Comparison of ENCODE assay signal across 8 cellular contexts in the genomic region with DNA sequence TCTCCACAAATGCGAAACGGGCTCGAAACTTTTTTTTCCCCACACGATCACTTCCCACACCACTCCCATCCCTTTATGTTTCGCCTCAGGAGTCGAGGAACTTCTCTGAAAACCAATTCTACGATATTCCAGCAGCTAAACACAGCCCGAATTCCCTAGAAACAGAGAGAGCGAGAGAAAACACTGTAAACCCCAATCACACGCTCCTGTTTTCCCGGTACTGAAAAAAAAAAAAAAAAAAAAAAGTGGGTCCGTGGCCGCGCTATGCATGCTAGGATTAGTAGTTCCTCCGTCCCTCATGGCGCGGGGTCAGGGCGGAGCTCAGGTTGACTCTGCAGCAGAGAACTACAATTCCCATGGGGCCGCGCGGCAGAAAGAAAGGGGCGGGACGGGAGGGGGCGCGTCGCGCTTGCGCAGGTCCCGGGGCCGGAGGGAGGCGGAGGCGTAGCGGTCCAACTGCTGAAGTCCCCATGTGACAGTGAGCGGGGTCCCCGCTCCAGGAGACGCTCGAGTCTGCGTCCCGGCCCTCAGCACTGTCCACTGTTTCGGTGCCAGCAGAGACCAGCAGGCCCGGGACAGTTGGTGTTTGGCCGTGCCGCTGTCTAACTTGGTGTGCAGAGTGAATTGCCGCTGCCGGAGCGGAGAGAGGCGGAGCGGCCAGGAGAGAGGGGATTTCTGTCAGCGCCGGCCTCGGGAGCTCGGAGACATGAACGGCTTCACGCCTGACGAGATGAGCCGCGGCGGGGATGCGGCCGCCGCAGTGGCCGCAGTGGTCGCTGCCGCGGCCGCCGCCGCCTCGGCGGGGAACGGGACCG. TPM values are rescaled to one million over a fixed set of nuclear protein-coding genes. Genes with fewer than 3 reads are reported as not detected.
DNase-seq lines count a peak whose midpoint lies in the region; ATAC-seq and TF ChIP-seq lines count a peak whose summit lies in the region.

A gene with protein sequence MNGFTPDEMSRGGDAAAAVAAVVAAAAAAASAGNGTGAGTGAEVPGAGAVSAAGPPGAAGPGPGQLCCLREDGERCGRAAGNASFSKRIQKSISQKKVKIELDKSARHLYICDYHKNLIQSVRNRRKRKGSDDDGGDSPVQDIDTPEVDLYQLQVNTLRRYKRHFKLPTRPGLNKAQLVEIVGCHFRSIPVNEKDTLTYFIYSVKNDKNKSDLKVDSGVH (plus strand): TSS at position 478 of the 815 bp plus-strand sequence. CDS start 229 bp downstream, at position 707.

- no peaks in the 10 kb centered on the region for H3K9me3 Mint-ChIP-seq in CD8-positive, alpha-beta T cell

- intact Hi-C loops in CD8-positive, alpha-beta T cell (cut with DNase I, micrococcal nuclease) = loop anchor here (1.0 to 10.0 kb wide), 6 partner anchors 36 to 914 kb away; a partner anchor contains a TSS
- intact Hi-C loops in lower lobe of right lung (cut with DNase I) = no loop called here

- no peak for TF ChIP-seq CTCF in CD8-positive, alpha-beta T cell (IDR thresholded peaks at IDR 0.05)
- TF ChIP-seq CTCF in lower lobe of right lung (IDR thresholded peaks at IDR 0.05) = no peak

- no peaks in the 10 kb centered on the region for H3K36me3 ChIP-seq in CD8-positive, alpha-beta T cell (ENCODE audit: insufficient read depth, low read length)
- H3K36me3 ChIP-seq in lower lobe of right lung = no peaks in the 10 kb centered on the region

- H3K27ac Mint-ChIP-seq in CD8-positive, alpha-beta T cell = peak within 1 kb of the TSS; percentile 96

- H3K9me3 ChIP-seq in CD8-positive, alpha-beta T cell (ENCODE audit: low read length) = no peaks in the 10 kb centered on the region
- H3K9me3 ChIP-seq in lower lobe of right lung = no peaks in the 10 kb centered on the region

- H3K4me1 Mint-ChIP-seq in CD8-positive, alpha-beta T cell (ENCODE audit: low read depth) = peaks cover 34% of the 10 kb centered on the region

- DNase-seq in CD8-positive, alpha-beta T cell = peak; percentile 95 to 98 (median 97)
- DNase-seq in HS-27A (ENCODE audit: low read depth) (peak; percentile 83), NK-92 (lab: John Stamatoyannopoulos, UW; ENCODE audit: unreplicated experiment) (peak; percentile 70), lower lobe of right lung (peak; percentile 99)
- DNase-seq in activated CD8-positive, alpha-beta memory T cell treated with anti-CD3 and anti-CD28 coated beads for 1 hour (ENCODE audit: extremely low read depth in 1 of 2, low read depth in 1 of 2) = peak; percentile 91 to 97
- peak; percentile 98 for DNase-seq in effector CD4-positive, alpha-beta T cell
- peak; percentile 92 to 96 (median 94) for DNase-seq in stimulated activated CD4-positive, alpha-beta T cell treated with anti-CD3 and anti-CD28 coated beads, TNF-alpha, amount 100 ng/mL, for 24 hours (ENCODE audit: low read depth in 3 of 3)

- H3K4me1 ChIP-seq in CD8-positive, alpha-beta T cell (ENCODE audit: insufficient read depth, low read length) = peaks cover 15% of the 10 kb centered on the region
- H3K4me1 ChIP-seq in lower lobe of right lung = peaks cover 25% of the 10 kb centered on the region

- H3K27me3 ChIP-seq in CD8-positive, alpha-beta T cell (ENCODE audit: insufficient read depth, low read length) = peaks cover 5% of the 10 kb centered on the region
- H3K27me3 ChIP-seq in lower lobe of right lung (ENCODE audit: low read depth) = no peaks in the 10 kb centered on the region

- CTCF ChIA-PET in CD8-positive, alpha-beta T cell (lab: Charles Lee) = interaction anchor here (0.7 to 2.0 kb wide), 8 partner anchors 7 to 113 kb away, joined by 3 to 5 read pairs (median 3); a partner anchor contains a TSS

- POLR2A ChIA-PET in CD8-positive, alpha-beta T cell (lab: Charles Lee) = interaction anchor here (0.6 to 4.0 kb wide), 7 partner anchors 8 to 914 kb away, joined by 3 to 128 read pairs (median 4); a partner anchor contains a TSS

- peak within 1 kb of the TSS; percentile 93 for H3K4me3 ChIP-seq in CD8-positive, alpha-beta T cell (ENCODE audit: low read depth, low read length)
- peak within 1 kb of the TSS; percentile 83 for H3K4me3 ChIP-seq in lower lobe of right lung

- peak; percentile 85 for ATAC-seq in CD8-positive, alpha-beta T cell
- ATAC-seq in GM19467 (IDR thresholded peaks at IDR 0.05; ENCODE audit: unreplicated experiment) (peak; percentile 68), lower lobe of right lung (peak; percentile 98)

- H3K27ac ChIP-seq in CD8-positive, alpha-beta T cell (ENCODE audit: low read depth, low read length) = peak within 1 kb of the TSS; percentile 78
- H3K27ac ChIP-seq in lower lobe of right lung = peak within 1 kb of the TSS; percentile 92

- peaks cover 13% of the 10 kb centered on the region for H3K27me3 Mint-ChIP-seq in CD8-positive, alpha-beta T cell (ENCODE audit: low read depth)

- peaks cover 13% of the 10 kb centered on the region for H3K36me3 Mint-ChIP-seq in CD8-positive, alpha-beta T cell

- peak within 1 kb of the TSS; percentile 98 for H3K4me3 Mint-ChIP-seq in CD8-positive, alpha-beta T cell

RNA-seq across cellular contexts. Expression of the gene that starts here (rescaled TPM):
- total RNA-seq in CD8-positive, alpha-beta T cell = 1 to 10 TPM; 3.6 to 3.7 TPM
- 15.1 TPM for total RNA-seq in lower lobe of right lung

Comparison
In these comparisons a context has a peak if more than half of its experiments do, and no peak if none do; other contexts are left out.
1. Peak in every context shown above with its lines: DNase-seq, ATAC-seq, H3K4me3 ChIP-seq and H3K27ac ChIP-seq.